8 cellular contexts compared by ENCODE assay signal in genomic region chr19:38310279-38310670, GRCh38. TPM values are rescaled to one million over a fixed set of nuclear protein-coding genes. Genes with fewer than 3 reads are reported as not detected.
"Had no signal": no experiment of that assay in that cellular context is flagged by ENCODE, and none has a peak within 500 bp of the region (broad histone marks: within the 10 kb centered on the region; RNA-seq: fewer than 3 reads in every experiment).

No MANE protein-coding gene starts in this region.

- H3K4me3 Mint-ChIP-seq: GM23338 had no signal

- H3K4me2 ChIP-seq: GM23338 had no signal

- H3K27ac Mint-ChIP-seq: GM23338 had no signal

- H3K9me3 Mint-ChIP-seq: GM23338 had no signal

- H3K9me3 ChIP-seq: HAP-1 had no signal

- H3K4me3 ChIP-seq: GM23338, HAP-1 had no signal

- DNase-seq: H7, KBM-7 had no signal

- FAIRE-seq: HepG2 had no signal

- H3K27ac ChIP-seq: HL-60 had no signal

- H2AFZ ChIP-seq: GM23338 had no signal

- ATAC-seq: GM23338, HCT116, HepG2 had no signal

RNA-seq across cellular contexts. Expression of gene C19orf33, which starts 6.2 kb away (rescaled TPM):
- total RNA-seq: H4 had no signal

RNA-seq across cellular contexts. Expression of gene KCNK6, which starts 9.4 kb away (rescaled TPM):
- total RNA-seq: H4, HepG2 had no signal
